In the genomic region with DNA sequence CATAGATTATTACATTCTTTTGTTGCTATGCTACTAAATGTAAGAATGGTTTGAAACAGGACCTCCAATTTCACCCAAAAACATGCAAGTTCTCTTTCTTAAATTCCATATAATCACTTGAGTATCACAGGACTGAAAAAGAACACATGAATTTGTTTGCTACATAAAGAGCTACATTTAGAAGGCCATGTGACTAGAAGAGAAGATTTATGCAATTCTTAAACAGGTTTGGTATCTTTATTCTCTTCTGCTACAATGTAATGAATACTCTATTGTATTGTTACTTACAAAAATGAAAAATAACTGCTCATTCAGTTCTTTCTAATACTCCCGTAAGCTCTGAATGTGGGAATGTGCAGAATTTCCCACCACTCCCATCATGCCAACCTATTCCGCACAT, we compare ENCODE assay signal across 28 cellular contexts. TPM values are rescaled to one million over a fixed set of nuclear protein-coding genes. Genes with fewer than 3 reads are reported as not detected.
DNase-seq lines count a peak whose midpoint lies in the region; ATAC-seq, FAIRE-seq and TF ChIP-seq lines count a peak whose summit lies in the region.
"Had no signal": no experiment of that assay in that cellular context is flagged by ENCODE, and none has a peak within 500 bp of the region (broad histone marks: within the 10 kb centered on the region; RNA-seq: fewer than 3 reads in every experiment).

No MANE protein-coding gene starts in this region.

- CTCF ChIA-PET in HepG2 (lab: Yijun Ruan, JAX; ENCODE audit: low intra/inter-chr PET ratio, low total read pairs), result no interaction called here

- H3K36me3 Mint-ChIP-seq in mesothelial cell of epicardium, result peaks cover 3% of the 10 kb centered on the region
- H3K36me3 Mint-ChIP-seq: activated naive CD8-positive, alpha-beta T cell; immature natural killer cell had no signal

- peaks cover 38% of the 10 kb centered on the region for H3K4me1 Mint-ChIP-seq in mesothelial cell of epicardium
- H3K4me1 Mint-ChIP-seq: immature natural killer cell had no signal

- no peak for TF ChIP-seq RAD21 in HepG2 (CRISPR knock-in tag; IDR thresholded peaks at IDR 0.05)

- peaks cover 90% of the 10 kb centered on the region for H3K79me2 ChIP-seq in HepG2 (ENCODE audit: insufficient read depth, low read length)

- H3K27ac ChIP-seq in HepG2 (ENCODE audit: extremely low read length, insufficient read depth, low read length), result peak overlapping the region; percentile 56
- H3K27ac ChIP-seq in right lobe of liver, result no peak overlapping the region
- peak overlapping the region; percentile 26 to 44 for H3K27ac ChIP-seq in breast epithelium
- H3K27ac ChIP-seq: foreskin keratinocyte, left lung had no signal

- H3K9ac ChIP-seq in HepG2 (ENCODE audit: insufficient read depth, low read depth, low read length), result no peak overlapping the region

- ATAC-seq in HepG2, result no peak
- ATAC-seq in right lobe of liver, result no peak
- ATAC-seq: activated CD8-positive, alpha-beta T cell treated with anti-CD3 and anti-CD28 coated beads for 36 hours; Right ventricle myocardium inferior; sciatic nerve had no signal

- BruUV-seq in HepG2 (replicated peaks; lab: Mats Ljungman, UMichigan), result no TSS peak

- peak overlapping the region; percentile 86 for H3K27ac Mint-ChIP-seq in mesothelial cell of epicardium
- H3K27ac Mint-ChIP-seq: activated CD8-positive, alpha-beta T cell treated with anti-CD3 and anti-CD28 coated beads for 36 hours; activated naive CD8-positive, alpha-beta T cell; immature natural killer cell; nephron progenitor cell had no signal

- H3K9me3 ChIP-seq in HepG2 (ENCODE audit: low read length) (no peaks in the 10 kb centered on the region), right lobe of liver (no peaks in the 10 kb centered on the region), breast epithelium (no peaks in the 10 kb centered on the region)
- H3K9me3 ChIP-seq: BE2C, left lung, stomach had no signal

- peaks cover 76% of the 10 kb centered on the region for H3K4me1 ChIP-seq in HepG2 (ENCODE audit: insufficient read depth, low read length)
- peaks cover 0 to 4% (median 2%) of the 10 kb centered on the region in 4 donors for H3K4me1 ChIP-seq in right lobe of liver
- no peaks in the 10 kb centered on the region for H3K4me1 ChIP-seq in breast epithelium
- H3K4me1 ChIP-seq: BE2C, foreskin keratinocyte had no signal

- DNase-seq in HepG2 (ENCODE audit: low spot score), result no peak
- no peak for DNase-seq in right lobe of liver
- no peak for DNase-seq in breast epithelium (ENCODE audit: low spot score in 2 of 2)
- no peak for DNase-seq in mesothelial cell of epicardium (ENCODE audit: low spot score in 2 of 2, unreplicated experiment in 2 of 2)
- DNase-seq in occipital lobe (lab: John Stamatoyannopoulos, UW), result no peak
- DNase-seq in NCI-H748 (lab: John Stamatoyannopoulos, UW; ENCODE audit: unreplicated experiment), result no peak
- no peak for DNase-seq in SW 1271 (lab: John Stamatoyannopoulos, UW)
- DNase-seq in NCI-H128 (lab: John Stamatoyannopoulos, UW; ENCODE audit: unreplicated experiment), result no peak
- DNase-seq: activated CD4-positive, CD25-positive, alpha-beta regulatory T cell treated with anti-CD3 and anti-CD28 coated beads, Interleukin-2, amount 50 U/mL, for 72 hours; activated CD8-positive, alpha-beta T cell treated with anti-CD3 and anti-CD28 coated beads for 36 hours; BE2C; DMS79; effector CD8-positive, alpha-beta T cell; foreskin keratinocyte; GF-D8; H7; hippocampal formation; immature natural killer cell; left lung; NCI-H1092; NCI-H1930; NCI-H748 treated with DMSO at 0.1 percent for 48 hours; nephron progenitor cell; trophoblast cell had no signal

- FAIRE-seq in HepG2 (lab: Jason Lieb, UNC), result no peak

- TF ChIP-seq EP300 in HepG2 (IDR thresholded peaks at IDR 0.05; ENCODE audit: low read depth in 2 of 2, low read length in 2 of 2), result no peak
- TF ChIP-seq EP300 in HepG2 (CRISPR knock-in tag; IDR thresholded peaks at IDR 0.05; ENCODE audit: borderline replicate concordance), result no peak

- H3K4me2 ChIP-seq in HepG2 (ENCODE audit: low read depth, low read length), result peak overlapping the region; percentile 56

- no peak overlapping the region for H3K4me3 Mint-ChIP-seq in mesothelial cell of epicardium
- H3K4me3 Mint-ChIP-seq: activated CD8-positive, alpha-beta T cell treated with anti-CD3 and anti-CD28 coated beads for 36 hours; activated naive CD8-positive, alpha-beta T cell; immature natural killer cell; nephron progenitor cell had no signal

- 38% methylated on average over 2 of the region's 2 CpGs for WGBS in HepG2 (ENCODE audit: low lambda C conversion rate)
- WGBS in right lobe of liver (ENCODE audit: insufficient coverage, low coverage, low lambda C conversion rate, missing lambda C conversion rate), result 100% methylated on average over 1 of the region's 2 CpGs

- POLR2A ChIA-PET in HepG2 (lab: Yijun Ruan, JAX), result interaction anchor here (0.6 to 2.3 kb wide), 4 partner anchors 10 to 150 kb away, joined by 3 to 31 read pairs (median 4); a partner anchor contains a TSS

- intact Hi-C loops in HepG2 (cut with micrococcal nuclease; ENCODE audit: unreplicated experiment), result loop anchor here (2.0 kb wide), 1 partner anchor 189 kb away; no protein-coding TSS in a partner anchor
- intact Hi-C loops in right lobe of liver (cut with DNase I), result no loop called here
- intact Hi-C loops in breast epithelium (cut with DNase I; ENCODE audit: low total_unique reads), result loop anchor here (5.0 kb wide), 1 partner anchor 87 kb away; no protein-coding TSS in a partner anchor

- H3K36me3 ChIP-seq in HepG2 (replicated peaks in 1 of 2; ENCODE audit: control insufficient read depth in 1 of 2, insufficient read depth in 2 of 2, low read length in 2 of 2) (0 out of 5 replicates have a peak, but pooled peaks cover 0 to 1% of the 10 kb centered on the region in 2 experiments), right lobe of liver (no peaks in the 10 kb centered on the region), breast epithelium (no peaks in the 10 kb centered on the region)
- H3K36me3 ChIP-seq: BE2C, left lung, stomach had no signal

- no peak overlapping the region for H2AFZ ChIP-seq in HepG2 (ENCODE audit: low read length)

- H3K4me3 ChIP-seq in HepG2 (replicated peaks in 1 of 3; ENCODE audit: insufficient read depth in 1 of 3, low read depth in 2 of 3, low read length in 3 of 3), result no peak overlapping the region
- H3K4me3 ChIP-seq in right lobe of liver, result no peak overlapping the region
- H3K4me3 ChIP-seq in breast epithelium, result no peak overlapping the region
- H3K4me3 ChIP-seq: left lung, stomach had no signal

- no peaks in the 10 kb centered on the region; the same call in 1 of the 2 replicates for H4K20me1 ChIP-seq in HepG2 (ENCODE audit: insufficient read depth, low read length)

- in situ Hi-C loops in HepG2 (cut with HindIII; ENCODE audit: extremely low pct_ligation_motif_present, low pct_unique_long_range_greater_than_20kb), result no loop called here

- no peak for TF ChIP-seq POLR2A in HepG2 (IDR thresholded peaks at IDR 0.05; ENCODE audit: insufficient read depth in 1 of 2, low read depth in 2 of 2, low read length in 2 of 2)
- no peak for TF ChIP-seq POLR2A in right lobe of liver (IDR thresholded peaks at IDR 0.05)
- no peak for TF ChIP-seq POLR2A in breast epithelium (IDR thresholded peaks at IDR 0.05)

- peaks cover 4% of the 10 kb centered on the region for H3K9me3 Mint-ChIP-seq in mesothelial cell of epicardium
- H3K9me3 Mint-ChIP-seq: activated CD8-positive, alpha-beta T cell treated with anti-CD3 and anti-CD28 coated beads for 36 hours had no signal

- H3K27me3 ChIP-seq in HepG2 (ENCODE audit: control insufficient read depth in 1 of 2, insufficient read depth in 2 of 2, low read length in 2 of 2) (no peaks in the 10 kb centered on the region), right lobe of liver (no peaks in the 10 kb centered on the region), breast epithelium (no peaks in the 10 kb centered on the region)
- H3K27me3 ChIP-seq: foreskin keratinocyte, left lung, stomach had no signal

- no peak for TF ChIP-seq CTCF in HepG2 (CRISPR knock-in tag; IDR thresholded peaks at IDR 0.05)
- no peak for TF ChIP-seq CTCF in right lobe of liver (IDR thresholded peaks at IDR 0.05)
- no peak for TF ChIP-seq CTCF in breast epithelium (IDR thresholded peaks at IDR 0.05)
- TF ChIP-seq CTCF in mesothelial cell of epicardium (IDR thresholded peaks at IDR 0.05; ENCODE audit: unreplicated experiment), result no peak

- H3K27me3 Mint-ChIP-seq in mesothelial cell of epicardium (ENCODE audit: low read depth), result no peaks in the 10 kb centered on the region

TF ChIP-seq in HepG2, 621 proteins besides CTCF, POLR2A, EP300 and RAD21 (continues in another document):
- TF ChIP-seq, protein P1, sequence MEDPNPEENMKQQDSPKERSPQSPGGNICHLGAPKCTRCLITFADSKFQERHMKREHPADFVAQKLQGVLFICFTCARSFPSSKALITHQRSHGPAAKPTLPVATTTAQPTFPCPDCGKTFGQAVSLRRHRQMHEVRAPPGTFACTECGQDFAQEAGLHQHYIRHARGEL (CRISPR knock-in tag; IDR thresholded peaks at IDR 0.05), result no peak
- no peak for TF ChIP-seq ZNF460 (CRISPR knock-in tag; IDR thresholded peaks at IDR 0.05; ENCODE audit: borderline replicate concordance)

RNA-seq across cellular contexts. Expression of a gene that starts 9.3 kb away (rescaled TPM):
- 43.4 and 51.6 TPM in 2 replicates for total RNA-seq in HepG2 (2016; rRNA removed; fragmentation: Illumina TruSeq; extraction: Trizol)
- total RNA-seq in HepG2 (2016; cell fraction: cytosol; rRNA removed; fragmentation: Illumina TruSeq; extraction: Trizol; ENCODE audit: low read depth), result 9.4 and 10.4 TPM in 2 replicates
- total RNA-seq in HepG2 (2016; cell fraction: insoluble cytoplasmic fraction; rRNA removed; fragmentation: Illumina TruSeq; extraction: Trizol), result 40.9 and 52.2 TPM in 2 replicates
- total RNA-seq in HepG2 (2016; cell fraction: membrane; rRNA removed; fragmentation: Illumina TruSeq; extraction: Trizol), result 23.4 and 25.9 TPM in 2 replicates
- 44.6 and 50.9 TPM in 2 replicates for total RNA-seq in HepG2 (2016; cell fraction: nucleus; rRNA removed; fragmentation: Illumina TruSeq; extraction: Trizol)
- polyA plus RNA-seq in HepG2 (2011; rRNA removed), result 37.1 and 39.2 TPM in 2 replicates
- polyA plus RNA-seq in HepG2 (2011; cell fraction: cytosol; rRNA removed), result 30.2 and 34.0 TPM in 2 replicates
- polyA plus RNA-seq in HepG2 (2011; cell fraction: nucleus; rRNA removed), result 26.3 and 29.3 TPM in 2 replicates
- polyA plus RNA-seq in HepG2 (2012), result 19.5 and 25.8 TPM in 2 replicates
- polyA plus RNA-seq in HepG2 (2016; cell fraction: cytosol; fragmentation: Illumina TruSeq; extraction: Trizol; ENCODE audit: low read depth), result 2.6 and 3.2 TPM in 2 replicates
- polyA plus RNA-seq in HepG2 (2016; cell fraction: insoluble cytoplasmic fraction; fragmentation: Illumina TruSeq; extraction: Trizol; ENCODE audit: low read depth), result 42.1 and 42.3 TPM in 2 replicates
- 8.5 and 8.8 TPM in 2 replicates for polyA plus RNA-seq in HepG2 (2016; cell fraction: membrane; fragmentation: Illumina TruSeq; extraction: Trizol; ENCODE audit: low read depth)
- 28.2 and 28.4 TPM in 2 replicates for polyA plus RNA-seq in HepG2 (2016; cell fraction: nucleus; fragmentation: Illumina TruSeq; extraction: Trizol; ENCODE audit: insufficient read depth, low read depth)
- 3.8 and 44.2 TPM in 2 replicates for polyA minus RNA-seq in HepG2 (2011; rRNA and poly(A)+ RNA removed; ENCODE audit: low replicate concordance)
- 23.0 and 33.1 TPM in 2 replicates for polyA minus RNA-seq in HepG2 (2011; cell fraction: cytosol; rRNA and poly(A)+ RNA removed)
- polyA minus RNA-seq in HepG2 (2011; cell fraction: nucleus; rRNA and poly(A)+ RNA removed), result 108 and 119 TPM in 2 replicates
- total RNA-seq in right lobe of liver, result 10 to 100 TPM; 21.3 to 44.8 (median 28.2) TPM
- total RNA-seq in breast epithelium, result 100 to 1,000 TPM; 137 to 244 (median 168) TPM
- total RNA-seq in mesothelial cell of epicardium, result 19.1 to 24.8 TPM (median 21.5 TPM) in 3 replicates
- 110 TPM for total RNA-seq in occipital lobe

Comparison
In these comparisons a context has a peak if more than half of its experiments do, and no peak if none do; other contexts are left out.
1. H3K27ac ChIP-seq: peak in HepG2 (single experiment) and breast epithelium (2 of 2); none in right lobe of liver (0 of 3).
2. intact Hi-C loops: an anchor here in HepG2 (2.0 kb wide) and breast epithelium (5.0 kb wide); none called in right lobe of liver.